ENCODE assay signal across 17 cellular contexts in genomic region chr16:318628-319027, GRCh38. TPM values are rescaled to one million over a fixed set of nuclear protein-coding genes. Genes with fewer than 3 reads are reported as not detected.
DNase-seq lines count a peak whose midpoint lies in the region; ATAC-seq, FAIRE-seq and TF ChIP-seq lines count a peak whose summit lies in the region.
"Had no signal": no experiment of that assay in that cellular context is flagged by ENCODE, and none has a peak within 500 bp of the region (broad histone marks: within the 10 kb centered on the region; RNA-seq: fewer than 3 reads in every experiment).

No MANE protein-coding gene starts in this region.

- H3K27ac ChIP-seq in DND-41 (ENCODE audit: low read length) (no peak overlapping the region), WERI-Rb-1 (no peak overlapping the region), small intestine (ENCODE audit: low read depth in 1 of 2, low read length in 1 of 2) (no peak overlapping the region)
- H3K27ac ChIP-seq: thoracic aorta had no signal

- H3K4me1 ChIP-seq in DND-41 (ENCODE audit: insufficient read depth, low read length) (no peaks in the 10 kb centered on the region), small intestine (ENCODE audit: control insufficient read depth in 2 of 2, insufficient read depth in 1 of 2, low read depth in 1 of 2, low read length in 1 of 2) (no peaks in the 10 kb centered on the region)

- no peaks in the 10 kb centered on the region for H3K27me3 ChIP-seq in DND-41 (ENCODE audit: insufficient read depth, low read length, poor library complexity)
- H3K27me3 ChIP-seq in WERI-Rb-1 (ENCODE audit: insufficient read depth, low read depth, severe bottlenecking), result no peaks in the 10 kb centered on the region
- H3K27me3 ChIP-seq in kidney epithelial cell (ENCODE audit: control insufficient read depth, insufficient read depth, low read length), result no peaks in the 10 kb centered on the region
- H3K27me3 ChIP-seq in small intestine (ENCODE audit: control insufficient read depth in 2 of 2, insufficient read depth in 2 of 2, low read length in 2 of 2), result no peaks in the 10 kb centered on the region

- H3K4me2 ChIP-seq in DND-41 (ENCODE audit: insufficient read depth, low read length), result no peak overlapping the region

- H2AFZ ChIP-seq in DND-41 (ENCODE audit: low read depth, low read length), result no peak overlapping the region

- DNase-seq in DND-41 (no peak), HT-29 (ENCODE audit: low spot score) (peak; percentile 41), WERI-Rb-1 (peak; percentile 29), kidney epithelial cell (ENCODE audit: low read depth) (no peak), SHP77 treated with DMSO at 0.1 percent for 48 hours (lab: John Stamatoyannopoulos, UW) (no peak), small intestine (no peak)
- DNase-seq: activated CD4-positive, alpha-beta T cell treated with anti-CD3 and anti-CD28 coated beads, Interleukin-2, amount 10 ng/mL, durations not matched to agents 7 days and 5 days; activated gamma-delta T cell treated with Interleukin-2 at 50 U/mL for 16 hours; CD4-positive, alpha-beta memory T cell; cortex of kidney; KBM-7; NCI-H446 had no signal

- FAIRE-seq in small intestine (lab: Jason Lieb, UNC), result no peak
- FAIRE-seq: frontal cortex had no signal

- peaks cover 47% of the 10 kb centered on the region for H3K36me3 ChIP-seq in DND-41 (ENCODE audit: insufficient read depth, low read length)
- H3K36me3 ChIP-seq in WERI-Rb-1, result peaks cover 21% of the 10 kb centered on the region
- H3K36me3 ChIP-seq in kidney epithelial cell (ENCODE audit: control insufficient read depth, insufficient read depth, low read length), result no peaks in the 10 kb centered on the region
- peaks cover 2 to 3% of the 10 kb centered on the region in 2 donors for H3K36me3 ChIP-seq in small intestine (ENCODE audit: control insufficient read depth in 2 of 2, insufficient read depth in 2 of 2, low read length in 2 of 2)

- WGBS in small intestine, 3 donors, result 90 to 96% (median 94%) methylated on average over 22 of the region's 22 CpGs

- ATAC-seq in DND-41 (ENCODE audit: insufficient read depth, low read depth), result no peak
- ATAC-seq in GM21576 (IDR thresholded peaks at IDR 0.05; ENCODE audit: unreplicated experiment), result no peak
- ATAC-seq in HG03159 (IDR thresholded peaks at IDR 0.05; ENCODE audit: unreplicated experiment), result no peak

- no peak overlapping the region for H3K4me3 ChIP-seq in DND-41 (ENCODE audit: low read depth in 1 of 2, low read length in 2 of 2)
- H3K4me3 ChIP-seq in WERI-Rb-1 (ENCODE audit: low read depth, low read length), result no peak overlapping the region
- H3K4me3 ChIP-seq in kidney epithelial cell (ENCODE audit: low read depth, low read length), result no peak overlapping the region
- H3K4me3 ChIP-seq in small intestine (ENCODE audit: low read depth in 1 of 2, low read length in 2 of 2), result no peak overlapping the region
- H3K4me3 ChIP-seq: thoracic aorta had no signal

- TF ChIP-seq CTCF in DND-41 (IDR thresholded peaks at IDR 0.05; ENCODE audit: borderline replicate concordance, extremely low read depth, low read length, poor library complexity, severe bottlenecking), result peak; percentile 47
- TF ChIP-seq CTCF in WERI-Rb-1 (IDR thresholded peaks at IDR 0.05; ENCODE audit: low read depth, low read length), result peak; percentile 52
- TF ChIP-seq CTCF in kidney epithelial cell (IDR thresholded peaks at IDR 0.05; ENCODE audit: insufficient read depth, low read length, poor library complexity, severe bottlenecking), result peak; percentile 35

- H4K20me1 ChIP-seq in DND-41 (ENCODE audit: insufficient read depth, low read length), result peaks cover 81% of the 10 kb centered on the region

- H3K9ac ChIP-seq in DND-41 (ENCODE audit: low read depth, low read length), result no peak overlapping the region

- H3K9me3 ChIP-seq in DND-41 (ENCODE audit: insufficient read depth, low read length, severe bottlenecking) (no peaks in the 10 kb centered on the region), WERI-Rb-1 (ENCODE audit: severe bottlenecking) (no peaks in the 10 kb centered on the region), small intestine (ENCODE audit: control insufficient read depth, low read depth) (no peaks in the 10 kb centered on the region)
- H3K9me3 ChIP-seq: thoracic aorta had no signal

- H3K79me2 ChIP-seq in DND-41 (ENCODE audit: insufficient read depth, low read length), result peaks cover 81% of the 10 kb centered on the region

RNA-seq across cellular contexts. Expression of gene AXIN1, which starts 33.9 kb away (rescaled TPM):
- total RNA-seq in HT-29 (2014; rRNA removed; shearing (Covaris generic)), result 77.0 and 88.4 TPM in 2 replicates
- 40.5 and 43.0 TPM in 2 replicates for total RNA-seq in kidney epithelial cell
- 10 to 100 TPM; 24.5 to 28.6 (median 26.6) TPM for polyA plus RNA-seq in small intestine

RNA-seq across cellular contexts. Expression of gene PDIA2, which starts 35.7 kb away (rescaled TPM):
- 3.0 and 6.3 TPM in 2 replicates for total RNA-seq in HT-29 (2014; rRNA removed; shearing (Covaris generic))
- total RNA-seq in kidney epithelial cell, result not detected in 2 replicates
- polyA plus RNA-seq in small intestine, result 10 to 100 TPM; 12.3 to 46.1 (median 44.9) TPM
- total RNA-seq: activated CD4-positive, alpha-beta T cell treated with anti-CD3 and anti-CD28 coated beads, Interleukin-2, amount 10 ng/mL, durations not matched to agents 7 days and 5 days; CD4-positive, alpha-beta memory T cell; lung microvascular endothelial cell had no signal
- polyA plus RNA-seq: CD4-positive, alpha-beta memory T cell had no signal

RNA-seq across cellular contexts. Expression of gene ARHGDIG, which starts 38.2 kb away (rescaled TPM):
- total RNA-seq in HT-29 (2014; rRNA removed; shearing (Covaris generic)), result 33.1 and 52.0 TPM in 2 replicates
- 0.62 and 0.96 TPM in 2 replicates for total RNA-seq in kidney epithelial cell
- polyA plus RNA-seq in small intestine, result 10 to 100 TPM; 14.1 to 81.6 (median 14.3) TPM
- total RNA-seq: activated CD4-positive, alpha-beta T cell treated with anti-CD3 and anti-CD28 coated beads, Interleukin-2, amount 10 ng/mL, durations not matched to agents 7 days and 5 days; thoracic aorta had no signal
- polyA plus RNA-seq: CD4-positive, alpha-beta memory T cell had no signal

RNA-seq across cellular contexts. Expression of gene RGS11, which starts 42.9 kb away (rescaled TPM):
- 0.41 and 0.55 TPM in 2 replicates for total RNA-seq in HT-29 (2014; rRNA removed; shearing (Covaris generic))
- total RNA-seq in kidney epithelial cell, result 0.21 TPM in 1 of 2 replicates, not detected in the other
- polyA plus RNA-seq in small intestine, result 10 to 100 TPM in 2 of 3 donors, 1 to 10 TPM in 1; 3.6 to 20.1 (median 11.1) TPM
- total RNA-seq: activated CD4-positive, alpha-beta T cell treated with anti-CD3 and anti-CD28 coated beads, Interleukin-2, amount 10 ng/mL, durations not matched to agents 7 days and 5 days had no signal
- polyA plus RNA-seq: CD4-positive, alpha-beta memory T cell had no signal

RNA-seq across cellular contexts. Expression of gene MRPL28, which starts 51.7 kb away (rescaled TPM):
- 223 and 226 TPM in 2 replicates for total RNA-seq in HT-29 (2014; rRNA removed; shearing (Covaris generic))
- 107 and 137 TPM in 2 replicates for total RNA-seq in kidney epithelial cell
- polyA plus RNA-seq in small intestine, result 100 to 1,000 TPM in 1 of 3 donors, 10 to 100 TPM in 2; 85.4 to 112 (median 98.9) TPM

Comparison
In these comparisons a context has a peak if more than half of its experiments do, and no peak if none do; other contexts are left out.
1. DNase-seq: peak in HT-29 (single experiment) and WERI-Rb-1 (single experiment); none in DND-41 (single experiment), kidney epithelial cell (single experiment), SHP77 treated with DMSO at 0.1 percent for 48 hours (single experiment) and small intestine (single experiment).
2. RNA of gene ARHGDIG, which starts 38.2 kb away (total RNA-seq): 33.1 to 52.0 TPM in HT-29; 0.62 to 0.96 TPM in kidney epithelial cell; every median in the first group is over 10 times any median in the second.
3. Peak in every context shown above with its lines, with median percentiles within 50 percentile points of each other: CTCF ChIP-seq.